10 cellular contexts compared by ENCODE assay signal in the genomic region with DNA sequence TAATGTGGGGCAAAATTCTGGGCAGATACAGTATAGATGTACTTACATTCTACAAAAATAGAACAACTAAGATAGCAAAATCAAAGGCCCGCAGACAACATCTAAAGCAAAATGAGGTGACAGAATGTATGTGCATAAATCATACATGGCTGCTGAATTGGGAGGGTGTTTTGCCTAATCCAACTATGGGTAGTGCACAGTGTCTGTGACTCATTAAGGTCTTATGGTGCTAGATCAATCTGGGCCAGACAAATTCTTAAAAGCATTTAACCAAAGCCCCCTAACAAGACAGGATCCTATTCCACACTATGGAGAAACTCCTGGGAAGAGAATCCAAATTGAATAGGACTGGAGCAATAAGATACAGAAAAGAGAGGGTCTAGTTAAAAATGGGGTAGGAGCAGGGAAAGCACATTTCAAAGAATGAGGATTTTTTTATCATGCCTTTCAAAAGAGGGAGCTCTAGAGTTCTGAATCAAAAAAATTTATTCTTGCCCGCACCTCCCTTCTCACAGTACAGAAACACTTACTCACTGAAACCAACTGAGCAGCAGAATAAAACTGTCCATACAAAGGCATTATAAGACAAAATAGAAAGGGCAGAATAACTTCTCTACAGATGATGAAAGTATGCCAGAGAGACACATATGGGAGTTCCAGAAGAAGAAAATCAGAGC.
DNase-seq lines count a peak whose midpoint lies in the region; ATAC-seq and TF ChIP-seq lines count a peak whose summit lies in the region.
"Had no signal": no experiment of that assay in that cellular context is flagged by ENCODE, and none has a peak within 500 bp of the region (broad histone marks: within the 10 kb centered on the region; RNA-seq: fewer than 3 reads in every experiment).

No MANE protein-coding gene starts in this region.

- H3K36me3 Mint-ChIP-seq in osteocyte (ENCODE audit: unreplicated experiment) = no peaks in the 10 kb centered on the region
- H3K36me3 Mint-ChIP-seq in activated T-helper 1 cell treated with anti-CD3 and anti-CD28 coated beads, Interleukin-12 subunit alpha, Interleukin-12 subunit beta, Interleukin-2, Interleukin-4 antibody, amounts not matched to agents 30 ng/mL and 10 ng/mL and 1 ng/mL, durations not matched to agents 14 hours and 24 hours and 36 hours (ENCODE audit: low read depth) = peaks cover 7% of the 10 kb centered on the region

- peak; percentile 26 for TF ChIP-seq CTCF in GM06990 (IDR thresholded peaks at IDR 0.05; ENCODE audit: insufficient read depth, low read length, poor library complexity, severe bottlenecking)
- TF ChIP-seq CTCF in body of pancreas (IDR thresholded peaks at IDR 0.05) = peak in 5 of 7 experiments; percentile 17 to 29 (median 23)
- TF ChIP-seq CTCF in osteocyte (IDR thresholded peaks at IDR 0.05) = peak; percentile 48

- ATAC-seq in body of pancreas = no peak
- ATAC-seq: gastroesophageal sphincter, K562 had no signal

- H3K4me1 ChIP-seq in body of pancreas = peaks cover 13% of the 10 kb centered on the region
- H3K4me1 ChIP-seq: gastroesophageal sphincter had no signal

- H3K27ac ChIP-seq in body of pancreas = no peak overlapping the region
- H3K27ac ChIP-seq: gastroesophageal sphincter had no signal

- H3K4me3 ChIP-seq in GM06990 (replicated peaks; ENCODE audit: low read depth, low read length) (no peak overlapping the region), body of pancreas (no peak overlapping the region)
- H3K4me3 ChIP-seq: gastroesophageal sphincter, K562 had no signal

- no peak overlapping the region for H3K4me3 Mint-ChIP-seq in osteocyte (ENCODE audit: unreplicated experiment)
- no peak overlapping the region for H3K4me3 Mint-ChIP-seq in activated T-helper 1 cell treated with anti-CD3 and anti-CD28 coated beads, Interleukin-12 subunit alpha, Interleukin-12 subunit beta, Interleukin-2, Interleukin-4 antibody, amounts not matched to agents 30 ng/mL and 10 ng/mL and 1 ng/mL, durations not matched to agents 14 hours and 24 hours and 36 hours
- H3K4me3 Mint-ChIP-seq: activated T-cell treated with anti-CD3 and anti-CD28 coated beads, Interleukin-2, amount 50 U/mL, for 72 hours had no signal

- peaks cover 1% of the 10 kb centered on the region for H3K4me1 Mint-ChIP-seq in osteocyte (ENCODE audit: unreplicated experiment)
- H3K4me1 Mint-ChIP-seq in activated T-helper 1 cell treated with anti-CD3 and anti-CD28 coated beads, Interleukin-12 subunit alpha, Interleukin-12 subunit beta, Interleukin-2, Interleukin-4 antibody, amounts not matched to agents 30 ng/mL and 10 ng/mL and 1 ng/mL, durations not matched to agents 14 hours and 24 hours and 36 hours (ENCODE audit: low read depth) = peaks cover 7% of the 10 kb centered on the region

- no peak for TF ChIP-seq POLR2A in body of pancreas (IDR thresholded peaks at IDR 0.05)

- WGBS in body of pancreas, 2 donors = 71 to 74% methylated on average over 2 of the region's 2 CpGs

- H3K27me3 ChIP-seq in GM06990 (replicated peaks; ENCODE audit: control insufficient read depth, insufficient read depth, low read length) (no peaks in the 10 kb centered on the region), body of pancreas (no peaks in the 10 kb centered on the region)
- H3K27me3 ChIP-seq: gastroesophageal sphincter had no signal

- H3K27me3 Mint-ChIP-seq in osteocyte (ENCODE audit: unreplicated experiment) = no peaks in the 10 kb centered on the region
- peaks cover 2% of the 10 kb centered on the region for H3K27me3 Mint-ChIP-seq in activated T-helper 1 cell treated with anti-CD3 and anti-CD28 coated beads, Interleukin-12 subunit alpha, Interleukin-12 subunit beta, Interleukin-2, Interleukin-4 antibody, amounts not matched to agents 30 ng/mL and 10 ng/mL and 1 ng/mL, durations not matched to agents 14 hours and 24 hours and 36 hours (ENCODE audit: insufficient read depth)

- H3K36me3 ChIP-seq in GM06990 (ENCODE audit: control insufficient read depth, insufficient read depth, low read length) (no peaks in the 10 kb centered on the region), body of pancreas (replicated peaks in 1 of 2; ENCODE audit: insufficient read depth in 1 of 2, low read depth in 2 of 2) (no peaks in the 10 kb centered on the region)
- H3K36me3 ChIP-seq: gastroesophageal sphincter had no signal

- peaks cover 25% of the 10 kb centered on the region for H3K9me3 Mint-ChIP-seq in osteocyte (ENCODE audit: unreplicated experiment)
- H3K9me3 Mint-ChIP-seq in activated T-helper 1 cell treated with anti-CD3 and anti-CD28 coated beads, Interleukin-12 subunit alpha, Interleukin-12 subunit beta, Interleukin-2, Interleukin-4 antibody, amounts not matched to agents 30 ng/mL and 10 ng/mL and 1 ng/mL, durations not matched to agents 14 hours and 24 hours and 36 hours = peaks cover 30% of the 10 kb centered on the region

- no peak for DNase-seq in GM06990 (ENCODE audit: extremely low read depth, insufficient read length)
- peak; percentile 50 for DNase-seq in M059J (ENCODE audit: low read depth)
- no peak for DNase-seq in body of pancreas
- no peak for DNase-seq in osteocyte (ENCODE audit: extremely low spot score, unreplicated experiment)
- no peak for DNase-seq in activated T-helper 1 cell treated with anti-CD3 and anti-CD28 coated beads, Interleukin-12 subunit alpha, Interleukin-12 subunit beta, Interleukin-2, Interleukin-4 antibody, amounts not matched to agents 30 ng/mL and 10 ng/mL and 1 ng/mL, durations not matched to agents 14 hours and 24 hours and 36 hours (ENCODE audit: low spot score)
- no peak for DNase-seq in NCI-H187 treated with DMSO at 0.1 percent for 48 hours (lab: John Stamatoyannopoulos, UW)
- no peak for DNase-seq in NCI-H1105 (lab: John Stamatoyannopoulos, UW)
- DNase-seq: activated T-cell treated with anti-CD3 and anti-CD28 coated beads, Interleukin-2, amount 50 U/mL, for 72 hours had no signal

- H3K27ac Mint-ChIP-seq in osteocyte (ENCODE audit: unreplicated experiment) = no peak overlapping the region
- H3K27ac Mint-ChIP-seq in activated T-helper 1 cell treated with anti-CD3 and anti-CD28 coated beads, Interleukin-12 subunit alpha, Interleukin-12 subunit beta, Interleukin-2, Interleukin-4 antibody, amounts not matched to agents 30 ng/mL and 10 ng/mL and 1 ng/mL, durations not matched to agents 14 hours and 24 hours and 36 hours = no peak overlapping the region
- H3K27ac Mint-ChIP-seq: activated T-cell treated with anti-CD3 and anti-CD28 coated beads, Interleukin-2, amount 50 U/mL, for 72 hours had no signal

- intact Hi-C loops in body of pancreas (cut with DNase I) = no loop called here
- intact Hi-C loops in activated T-helper 1 cell treated with anti-CD3 and anti-CD28 coated beads, Interleukin-12 subunit alpha, Interleukin-12 subunit beta, Interleukin-2, Interleukin-4 antibody, amounts not matched to agents 30 ng/mL and 10 ng/mL and 1 ng/mL, durations not matched to agents 14 hours and 24 hours and 36 hours (cut with micrococcal nuclease) = loop anchor here (1.0 kb wide), 1 partner anchor 151 kb away; no protein-coding TSS in a partner anchor

- no peaks in the 10 kb centered on the region for H3K9me3 ChIP-seq in body of pancreas
